Comparison of ENCODE assay signal across 8 cellular contexts in the genomic region with DNA sequence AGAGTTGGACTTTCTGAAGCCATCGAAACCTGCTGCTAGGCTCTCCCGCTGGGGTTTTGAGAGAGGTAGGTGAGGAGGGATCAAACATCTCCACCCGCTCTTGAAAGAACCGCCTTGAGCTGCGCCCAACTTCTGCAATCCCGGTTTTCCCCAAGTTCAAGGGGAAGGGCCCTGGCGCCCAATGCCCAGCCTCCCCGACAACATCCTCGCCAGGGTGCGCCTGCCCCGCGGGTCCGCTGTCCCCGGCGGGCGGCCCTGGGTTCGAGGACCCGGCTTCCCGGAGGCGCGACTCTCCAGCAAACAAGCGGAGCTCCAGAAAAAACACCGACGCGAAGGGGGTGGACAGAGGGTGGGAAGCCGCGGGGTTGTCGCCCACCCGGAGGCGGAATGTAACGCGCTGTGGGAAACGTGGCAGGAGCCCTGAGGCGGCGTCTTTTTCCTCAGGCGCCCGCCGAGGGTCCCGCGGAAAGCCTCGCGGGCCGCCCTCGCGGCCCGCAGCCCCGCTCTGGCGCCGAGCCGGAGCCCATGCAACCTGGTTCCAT. TPM values are rescaled to one million over a fixed set of nuclear protein-coding genes. Genes with fewer than 3 reads are reported as not detected.
DNase-seq lines count a peak whose midpoint lies in the region; ATAC-seq and TF ChIP-seq lines count a peak whose summit lies in the region.

No MANE protein-coding gene starts in this region.

- H3K27ac ChIP-seq in KOPT-K1 (ENCODE audit: low read depth, low read length, poor library complexity, severe bottlenecking) (peak overlapping the region; percentile 81), fibroblast of lung (ENCODE audit: insufficient read depth, low read length) (peak overlapping the region; percentile 97), thoracic aorta (peak overlapping the region; percentile 89 to 91)

- H3K27me3 ChIP-seq in fibroblast of lung (ENCODE audit: control insufficient read depth, insufficient read depth, low read length) (no peaks in the 10 kb centered on the region), thoracic aorta (replicated peaks; ENCODE audit: insufficient read depth) (no peaks in the 10 kb centered on the region)

- H3K27me3 Mint-ChIP-seq in natural killer cell (ENCODE audit: low read depth in 2 of 2), result no peaks in the 10 kb centered on the region

- H3K9me3 Mint-ChIP-seq in natural killer cell, result no peaks in the 10 kb centered on the region

- H3K36me3 ChIP-seq in KOPT-K1 (ENCODE audit: insufficient read depth, low read length), result peaks cover 22% of the 10 kb centered on the region
- H3K36me3 ChIP-seq in fibroblast of lung (ENCODE audit: control insufficient read depth, insufficient read depth, low read length), result peaks cover 3% of the 10 kb centered on the region
- H3K36me3 ChIP-seq in thoracic aorta, result no peaks in the 10 kb centered on the region

- H3K4me2 ChIP-seq in fibroblast of lung (ENCODE audit: extremely low read depth, insufficient read depth, low read length), result peak overlapping the region; percentile 85

- peak overlapping the region; percentile 91 to 99 for H3K27ac Mint-ChIP-seq in natural killer cell

- TF ChIP-seq CTCF in fibroblast of lung (conservative IDR thresholded peaks at IDR 0.05 in 1 of 2, IDR thresholded peaks at IDR 0.05 in 1 of 2; ENCODE audit: low read depth in 1 of 2, low read length in 2 of 2) (no peak), natural killer cell (IDR thresholded peaks at IDR 0.05) (no peak), thoracic aorta (IDR thresholded peaks at IDR 0.05) (no peak)

- H3K9me3 ChIP-seq in KOPT-K1 (ENCODE audit: insufficient read depth, low read length, poor library complexity, severe bottlenecking) (no peaks in the 10 kb centered on the region), fibroblast of lung (ENCODE audit: control insufficient read depth, insufficient read depth, low read depth, low read length) (no peaks in the 10 kb centered on the region), thoracic aorta (no peaks in the 10 kb centered on the region)

- H3K4me3 ChIP-seq in fibroblast of lung (replicated peaks in 1 of 4; ENCODE audit: control extremely low read depth in 1 of 4, insufficient read depth in 1 of 4, low read depth in 3 of 4, low read length in 4 of 4) (peak overlapping the region; percentile 69 to 99 (median 86)), thoracic aorta (peak overlapping the region; percentile 91)

- DNase-seq in COR-L47 (lab: John Stamatoyannopoulos, UW) (peak; percentile 17), activated T-cell treated with anti-CD3 and anti-CD28 coated beads for 1 hour (ENCODE audit: low read depth) (peak; percentile 8), fibroblast of lung (ENCODE audit: low read depth in 2 of 2) (peak; percentile 40 to 50), natural killer cell (peak; percentile 34), thoracic aorta (ENCODE audit: low spot score) (no peak), NCI-H2081 (lab: John Stamatoyannopoulos, UW) (no peak)

- peaks cover 49% of the 10 kb centered on the region for H3K79me2 ChIP-seq in fibroblast of lung (ENCODE audit: control insufficient read depth, insufficient read depth, low read length)

- H2AFZ ChIP-seq in fibroblast of lung (ENCODE audit: low read length), result peak overlapping the region; percentile 94

- ATAC-seq in GM21528 (IDR thresholded peaks at IDR 0.05; ENCODE audit: low FRiP score, unreplicated experiment), result peak; percentile 9
- ATAC-seq in natural killer cell, result peak in 2 of 3 donors; percentile 3 to 25
- ATAC-seq in thoracic aorta (ENCODE audit: insufficient number of reproducible peaks, low FRiP score, low read depth), result peak; percentile 10

- no peaks in the 10 kb centered on the region for H3K36me3 Mint-ChIP-seq in natural killer cell

- peaks cover 12 to 23% of the 10 kb centered on the region in 2 donors for H3K4me1 Mint-ChIP-seq in natural killer cell

- no peaks in the 10 kb centered on the region for H3K4me1 ChIP-seq in fibroblast of lung (ENCODE audit: control insufficient read depth, extremely low read depth, insufficient read depth, low read length)
- peaks cover 5 to 18% of the 10 kb centered on the region in 2 donors for H3K4me1 ChIP-seq in thoracic aorta (ENCODE audit: control insufficient read depth in 1 of 2, low read depth in 2 of 2)

- peak overlapping the region; percentile 89 for H3K9ac ChIP-seq in fibroblast of lung (ENCODE audit: insufficient read depth, low read length)

- H3K4me3 Mint-ChIP-seq in natural killer cell, result peak overlapping the region; percentile 95

- intact Hi-C loops in natural killer cell (cut with micrococcal nuclease), result loop anchor here (2.0 to 5.0 kb wide), 2 partner anchors 170 to 207 kb away; a partner anchor contains a TSS

- no peaks in the 10 kb centered on the region for H4K20me1 ChIP-seq in fibroblast of lung (ENCODE audit: control insufficient read depth, extremely low read depth, insufficient read depth, low read length)

RNA-seq across cellular contexts. Expression of a gene that starts 0.6 kb away (rescaled TPM):
- 27.5 and 32.5 TPM in 2 replicates for total RNA-seq in fibroblast of lung
- polyA plus RNA-seq in fibroblast of lung, result 51.2 and 53.6 TPM in 2 replicates
- polyA plus RNA-seq in fibroblast of lung (2012), result 29.5 and 34.7 TPM in 2 replicates
- polyA minus RNA-seq in fibroblast of lung (ENCODE audit: low replicate concordance), result 1.4 and 1.5 TPM in 2 replicates
- total RNA-seq in natural killer cell, result 10 to 100 TPM; 57.5 to 88.8 (median 70.9) TPM
- total RNA-seq in thoracic aorta, result 10 to 100 TPM; 31.4 to 39.3 TPM

Comparison
In these comparisons a context has a peak if more than half of its experiments do, and no peak if none do; other contexts are left out.
1. DNase-seq: peak in COR-L47 (single experiment), activated T-cell treated with anti-CD3 and anti-CD28 coated beads for 1 hour (single experiment), fibroblast of lung (2 of 2) and natural killer cell (single experiment); none in thoracic aorta (single experiment) and NCI-H2081 (0 of 2).
2. Peak in every context shown above with its lines, with median percentiles within 50 percentile points of each other: ATAC-seq and H3K27ac ChIP-seq.